10 cellular contexts compared by ENCODE assay signal in the genomic region with DNA sequence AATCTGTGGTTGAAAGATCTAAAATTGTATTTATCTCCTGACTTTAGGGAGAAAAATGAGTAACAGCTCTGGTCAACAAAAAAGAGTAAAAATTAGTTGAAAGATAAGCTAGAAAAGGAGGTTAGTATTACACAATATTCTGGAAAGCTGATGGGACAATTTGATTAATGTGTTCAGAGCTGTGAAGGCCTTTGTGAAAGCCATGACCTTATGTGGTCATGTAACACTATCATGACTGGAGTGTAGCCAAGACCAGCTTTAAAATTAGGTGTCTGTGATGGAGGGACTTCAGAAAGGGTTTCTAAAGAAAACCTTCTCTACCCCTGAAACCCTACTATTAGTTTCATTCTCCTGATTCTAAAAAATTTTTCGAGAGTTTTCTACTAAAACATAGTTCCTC.
DNase-seq lines count a peak whose midpoint lies in the region; ATAC-seq and TF ChIP-seq lines count a peak whose summit lies in the region.
"Had no signal": no experiment of that assay in that cellular context is flagged by ENCODE, and none has a peak within 500 bp of the region (broad histone marks: within the 10 kb centered on the region; RNA-seq: fewer than 3 reads in every experiment).

No MANE protein-coding gene starts in this region.

- 78% methylated on average over 1 of the region's 1 CpG for WGBS in right cardiac atrium

- H3K27me3 Mint-ChIP-seq in naive thymus-derived CD8-positive, alpha-beta T cell: no peaks in the 10 kb centered on the region

- no peak for TF ChIP-seq CTCF in dorsolateral prefrontal cortex (IDR thresholded peaks at IDR 0.05 in 54 of 56, conservative IDR thresholded peaks at IDR 0.05 in 2 of 56; ENCODE audit: low read depth in 1 of 56, partially characterized antibody in 56 of 56)

- intact Hi-C loops in right cardiac atrium (cut with DNase I) (no loop called here), dorsolateral prefrontal cortex (cut with DNase I) (no loop called here)

- no peaks in the 10 kb centered on the region for H3K36me3 Mint-ChIP-seq in naive thymus-derived CD8-positive, alpha-beta T cell

- H3K27ac Mint-ChIP-seq in naive thymus-derived CD8-positive, alpha-beta T cell: peak overlapping the region in 2 of 10 donors; percentile 23 to 50

- no peak overlapping the region for H3K4me3 ChIP-seq in right cardiac atrium (ENCODE audit: low read length)
- no peak overlapping the region for H3K4me3 ChIP-seq in dorsolateral prefrontal cortex

- peaks cover 0 to 1% (median 0%) of the 10 kb centered on the region in 9 donors for H3K9me3 Mint-ChIP-seq in naive thymus-derived CD8-positive, alpha-beta T cell

- H3K9me3 ChIP-seq in right cardiac atrium (ENCODE audit: control insufficient read depth, low read length): no peaks in the 10 kb centered on the region

- H3K27me3 ChIP-seq in right cardiac atrium (ENCODE audit: control insufficient read depth, insufficient read depth): no peaks in the 10 kb centered on the region
- peaks cover 0 to 3% (median 0%) of the 10 kb centered on the region in 45 donors for H3K27me3 ChIP-seq in dorsolateral prefrontal cortex

- H3K4me1 Mint-ChIP-seq in naive thymus-derived CD8-positive, alpha-beta T cell: peaks cover 7 to 17% (median 12%) of the 10 kb centered on the region in 4 donors

- POLR2A ChIA-PET in naive thymus-derived CD8-positive, alpha-beta T cell (lab: Charles Lee): no interaction called here

- ATAC-seq in GM18873 (IDR thresholded peaks at IDR 0.05; ENCODE audit: low FRiP score, unreplicated experiment): peak; percentile 80
- peak; percentile 89 for ATAC-seq in GM21737 (IDR thresholded peaks at IDR 0.05; ENCODE audit: unreplicated experiment)
- ATAC-seq in HG03571 (IDR thresholded peaks at IDR 0.05; ENCODE audit: unreplicated experiment): peak; percentile 87
- peak; percentile 62 to 76 for ATAC-seq in right cardiac atrium
- no peak for ATAC-seq in naive thymus-derived CD8-positive, alpha-beta T cell

- H3K4me3 Mint-ChIP-seq in naive thymus-derived CD8-positive, alpha-beta T cell: no peak overlapping the region

- no peaks in the 10 kb centered on the region for H3K4me1 ChIP-seq in right cardiac atrium (ENCODE audit: control insufficient read depth, insufficient read depth, low read length)

- H3K27ac ChIP-seq in right cardiac atrium (ENCODE audit: low read length) (no peak overlapping the region), dorsolateral prefrontal cortex (no peak overlapping the region)

- no peak for DNase-seq in right cardiac atrium
- DNase-seq in activated CD4-positive, alpha-beta T cell treated with anti-CD3 and anti-CD28 coated beads for 4 hours: no peak
- DNase-seq in NCI-H2227 treated with DMSO at 0.1 percent for 48 hours (lab: John Stamatoyannopoulos, UW): no peak
- no peak for DNase-seq in dorsolateral prefrontal cortex
- no peak for DNase-seq in naive thymus-derived CD8-positive, alpha-beta T cell
- DNase-seq: amniotic stem cell, SIG-M5 had no signal

Comparison
In these comparisons a context has a peak if more than half of its experiments do, and no peak if none do; other contexts are left out.
1. ATAC-seq: peak in GM18873 (single experiment), GM21737 (single experiment), HG03571 (single experiment) and right cardiac atrium (2 of 2); none in naive thymus-derived CD8-positive, alpha-beta T cell (0 of 2).